Comparison of ENCODE assay signal across 10 cellular contexts in the genomic region with DNA sequence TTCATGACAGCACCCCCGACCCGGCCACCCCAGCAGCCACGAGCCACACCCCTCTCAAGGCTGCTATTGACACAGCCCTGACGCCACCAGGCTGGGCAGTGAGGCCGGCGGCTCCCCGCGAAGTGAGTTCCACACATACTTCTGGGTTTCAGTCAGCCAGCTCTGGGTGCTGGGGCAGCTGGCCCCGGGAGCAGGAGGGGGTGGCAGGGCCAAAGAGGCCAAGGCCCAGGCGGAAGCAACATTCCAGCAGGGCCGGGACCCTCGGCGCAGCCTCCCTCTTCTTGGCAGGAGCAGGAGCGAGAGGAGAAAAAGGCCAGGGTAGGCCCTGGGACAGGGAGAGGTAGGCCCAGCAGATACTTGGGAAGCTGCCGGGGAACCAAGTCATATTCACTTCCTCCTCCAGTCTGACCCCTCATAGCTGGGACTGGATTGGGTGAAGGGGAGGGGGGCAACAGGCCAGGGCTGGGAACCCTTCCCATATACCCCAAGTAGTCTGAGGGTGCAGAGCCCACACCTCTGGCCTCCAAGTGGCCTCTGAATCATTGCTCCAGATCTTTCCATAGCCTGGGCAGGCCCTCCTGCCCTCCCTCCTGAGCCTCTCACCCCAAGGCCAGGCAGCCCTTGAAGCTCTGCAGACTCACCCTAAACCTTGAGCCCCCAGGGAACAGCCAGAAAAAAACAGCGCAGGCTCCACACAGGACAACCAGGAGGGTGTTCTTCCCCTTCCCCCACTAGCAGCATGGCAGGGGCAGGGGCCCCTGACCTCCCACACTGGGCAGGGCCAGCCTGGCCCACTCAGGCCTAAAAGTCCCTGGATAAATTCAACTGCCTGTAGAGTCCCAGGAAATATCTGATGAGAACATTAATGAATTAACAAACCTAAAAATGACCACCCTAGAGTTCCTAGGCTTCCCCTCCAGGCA. TPM values are rescaled to one million over a fixed set of nuclear protein-coding genes. Genes with fewer than 3 reads are reported as not detected.
DNase-seq lines count a peak whose midpoint lies in the region; ATAC-seq lines count a peak whose summit lies in the region.
"Had no signal": no experiment of that assay in that cellular context is flagged by ENCODE, and none has a peak within 500 bp of the region (broad histone marks: within the 10 kb centered on the region; RNA-seq: fewer than 3 reads in every experiment).

No MANE protein-coding gene starts in this region.

- H3K79me2 ChIP-seq in mesendoderm (ENCODE audit: control insufficient read depth, insufficient read depth, low read length), result peaks cover 48% of the 10 kb centered on the region

- no peak overlapping the region for H2BK120ac ChIP-seq in mesendoderm (ENCODE audit: low read depth, low read length)

- H3K27ac ChIP-seq in mesendoderm (ENCODE audit: low read depth, low read length) (peak overlapping the region; percentile 67), urinary bladder (ENCODE audit: low read depth) (peak overlapping the region; percentile 81)

- no CpG with 5 or more reads among the region's 16 CpGs for WGBS in mesendoderm (ENCODE audit: extremely low coverage, insufficient coverage, low lambda C conversion rate)
- 16% methylated on average over 16 of the region's 16 CpGs for WGBS in urinary bladder

- no peak overlapping the region for H4K8ac ChIP-seq in mesendoderm (ENCODE audit: low read depth, low read length)

- peak overlapping the region; percentile 22 for H3K9ac ChIP-seq in mesendoderm (ENCODE audit: low read length)

- H2AK5ac ChIP-seq in mesendoderm (ENCODE audit: low read length), result no peak overlapping the region

- peaks cover 17% of the 10 kb centered on the region for H3K27me3 Mint-ChIP-seq in dendritic cell treated with granulocyte-macrophage colony-stimulating factor and Interleukin-4, amounts not matched to agents 40 ng/mL and 50 ng/mL, for 4 days
- H3K27me3 Mint-ChIP-seq in activated CD4-positive, alpha-beta T cell treated with anti-CD3 and anti-CD28 coated beads, Interleukin-2, amount 10 ng/mL, durations not matched to agents 24 days and 14 days, result peaks cover 5% of the 10 kb centered on the region

- DNase-seq in LHCN-M2 (ENCODE audit: low read depth) (peak; percentile 93), mesendoderm (peak; percentile 88), NCI-H128 (lab: John Stamatoyannopoulos, UW; ENCODE audit: unreplicated experiment) (no peak), SHP77 (lab: John Stamatoyannopoulos, UW) (no peak)
- no peak for DNase-seq in activated CD4-positive, alpha-beta T cell treated with anti-CD3 and anti-CD28 coated beads, Interleukin-2, amount 10 ng/mL, durations not matched to agents 24 days and 14 days
- DNase-seq: activated CD8-positive, alpha-beta memory T cell treated with anti-CD3 and anti-CD28 coated beads, Interleukin-2, amount 50 U/mL, for 4 hours; NCI-H1930 had no signal

- H2BK5ac ChIP-seq in mesendoderm (ENCODE audit: low read length), result no peak overlapping the region

- peaks cover 25% of the 10 kb centered on the region for H3K79me1 ChIP-seq in mesendoderm (ENCODE audit: low read length)

- no peak overlapping the region for H3K4me2 ChIP-seq in mesendoderm (ENCODE audit: low read length)

- H4K5ac ChIP-seq in mesendoderm (ENCODE audit: low read length), result no peak overlapping the region

- H3K4me1 Mint-ChIP-seq in dendritic cell treated with granulocyte-macrophage colony-stimulating factor and Interleukin-4, amounts not matched to agents 40 ng/mL and 50 ng/mL, for 4 days (ENCODE audit: low read depth), result peaks cover 61% of the 10 kb centered on the region
- peaks cover 8% of the 10 kb centered on the region for H3K4me1 Mint-ChIP-seq in activated CD4-positive, alpha-beta T cell treated with anti-CD3 and anti-CD28 coated beads, Interleukin-2, amount 10 ng/mL, durations not matched to agents 24 days and 14 days

- H3K27ac Mint-ChIP-seq in dendritic cell treated with granulocyte-macrophage colony-stimulating factor and Interleukin-4, amounts not matched to agents 40 ng/mL and 50 ng/mL, for 4 days, result peak overlapping the region; percentile 53
- no peak overlapping the region for H3K27ac Mint-ChIP-seq in activated CD4-positive, alpha-beta T cell treated with anti-CD3 and anti-CD28 coated beads, Interleukin-2, amount 10 ng/mL, durations not matched to agents 24 days and 14 days

- H3K4me1 ChIP-seq in mesendoderm (ENCODE audit: control insufficient read depth, low read depth, low read length) (peaks cover 21% of the 10 kb centered on the region), urinary bladder (ENCODE audit: insufficient read depth) (no peaks in the 10 kb centered on the region)

- no peak overlapping the region for H2BK15ac ChIP-seq in mesendoderm (replicated peaks; ENCODE audit: low read depth)

- H3K36me3 ChIP-seq in mesendoderm (ENCODE audit: control insufficient read depth, insufficient read depth, low read length) (no peaks in the 10 kb centered on the region), urinary bladder (ENCODE audit: insufficient read depth) (no peaks in the 10 kb centered on the region)

- H3K9me3 Mint-ChIP-seq in dendritic cell treated with granulocyte-macrophage colony-stimulating factor and Interleukin-4, amounts not matched to agents 40 ng/mL and 50 ng/mL, for 4 days, result no peaks in the 10 kb centered on the region
- no peaks in the 10 kb centered on the region for H3K9me3 Mint-ChIP-seq in activated CD4-positive, alpha-beta T cell treated with anti-CD3 and anti-CD28 coated beads, Interleukin-2, amount 10 ng/mL, durations not matched to agents 24 days and 14 days

- intact Hi-C loops in dendritic cell treated with granulocyte-macrophage colony-stimulating factor and Interleukin-4, amounts not matched to agents 40 ng/mL and 50 ng/mL, for 4 days (cut with micrococcal nuclease), result no loop called here
- intact Hi-C loops in activated CD4-positive, alpha-beta T cell treated with anti-CD3 and anti-CD28 coated beads, Interleukin-2, amount 10 ng/mL, durations not matched to agents 24 days and 14 days (cut with micrococcal nuclease), result no loop called here

- H3K27me3 ChIP-seq in mesendoderm (ENCODE audit: insufficient read depth, low read length, poor library complexity), result no peaks in the 10 kb centered on the region

- peaks cover 26% of the 10 kb centered on the region for H3K36me3 Mint-ChIP-seq in dendritic cell treated with granulocyte-macrophage colony-stimulating factor and Interleukin-4, amounts not matched to agents 40 ng/mL and 50 ng/mL, for 4 days (ENCODE audit: low read depth)
- no peaks in the 10 kb centered on the region for H3K36me3 Mint-ChIP-seq in activated CD4-positive, alpha-beta T cell treated with anti-CD3 and anti-CD28 coated beads, Interleukin-2, amount 10 ng/mL, durations not matched to agents 24 days and 14 days (ENCODE audit: low read depth)

- H3K56ac ChIP-seq in mesendoderm (ENCODE audit: low read length), result peak overlapping the region; percentile 61

- no peak overlapping the region for H3K4me3 Mint-ChIP-seq in dendritic cell treated with granulocyte-macrophage colony-stimulating factor and Interleukin-4, amounts not matched to agents 40 ng/mL and 50 ng/mL, for 4 days
- no peak overlapping the region for H3K4me3 Mint-ChIP-seq in activated CD4-positive, alpha-beta T cell treated with anti-CD3 and anti-CD28 coated beads, Interleukin-2, amount 10 ng/mL, durations not matched to agents 24 days and 14 days

- peak overlapping the region; percentile 9 for H3K18ac ChIP-seq in mesendoderm (ENCODE audit: low read length)

- no peak for ATAC-seq in HG03460 (IDR thresholded peaks at IDR 0.05; ENCODE audit: unreplicated experiment)

- H3K4me3 ChIP-seq in mesendoderm (ENCODE audit: low read length) (no peak overlapping the region), urinary bladder (ENCODE audit: low read depth, low read length) (no peak overlapping the region)

- H3K4ac ChIP-seq in mesendoderm (ENCODE audit: low read depth, low read length), result no peak overlapping the region

- no peak overlapping the region for H3K23ac ChIP-seq in mesendoderm (ENCODE audit: low read length)

RNA-seq across cellular contexts. Expression of a gene that starts 5.7 kb away (rescaled TPM):
- total RNA-seq in LHCN-M2 (2014; rRNA removed) (106 and 143 TPM in 2 replicates), urinary bladder (242 TPM)
- polyA plus RNA-seq in LHCN-M2 (2012), result 136 TPM
- polyA plus RNA-seq in mesendoderm (2013, experiment 1 of 2), result 10.1 TPM
- polyA plus RNA-seq in mesendoderm (2013, experiment 2 of 2), result 9.4 TPM
- 514 TPM for polyA plus RNA-seq in urinary bladder
- 6.2 and 6.3 TPM in 2 replicates for total RNA-seq in activated CD4-positive, alpha-beta T cell treated with anti-CD3 and anti-CD28 coated beads, Interleukin-2, amount 10 ng/mL, durations not matched to agents 24 days and 14 days

RNA-seq across cellular contexts. Expression of a gene that starts 45.4 kb away (rescaled TPM):
- total RNA-seq in LHCN-M2 (2014; rRNA removed), result not detected in 2 replicates
- not detected for polyA plus RNA-seq in LHCN-M2 (2012)
- polyA plus RNA-seq in mesendoderm (2013, experiment 1 of 2), result not detected
- polyA plus RNA-seq in mesendoderm (2013, experiment 2 of 2), result not detected
- not detected for total RNA-seq in urinary bladder
- 0.49 TPM for polyA plus RNA-seq in urinary bladder
- not detected in 2 replicates for total RNA-seq in activated CD4-positive, alpha-beta T cell treated with anti-CD3 and anti-CD28 coated beads, Interleukin-2, amount 10 ng/mL, durations not matched to agents 24 days and 14 days

Comparison
In these comparisons a context has a peak if more than half of its experiments do, and no peak if none do; other contexts are left out.
1. DNase-seq: peak in LHCN-M2 (single experiment) and mesendoderm (single experiment); none in activated CD4-positive, alpha-beta T cell treated with anti-CD3 and anti-CD28 coated beads, Interleukin-2, amount 10 ng/mL, durations not matched to agents 24 days and 14 days (single experiment), NCI-H128 (single experiment) and SHP77 (0 of 2).
2. RNA of a gene that starts 5.7 kb away (total RNA-seq): 242 TPM in urinary bladder (single experiment) and 106 to 143 TPM in LHCN-M2; 6.2 to 6.3 TPM in activated CD4-positive, alpha-beta T cell treated with anti-CD3 and anti-CD28 coated beads, Interleukin-2, amount 10 ng/mL, durations not matched to agents 24 days and 14 days; every median in the first group is over 10 times any median in the second.